In genomic region chr13:113783966-113784644, GRCh38 we compare ENCODE assay signal across 15 cellular contexts.
"Had no signal": no experiment of that assay in that cellular context is flagged by ENCODE, and none has a peak within 500 bp of the region (broad histone marks: within the 10 kb centered on the region; RNA-seq: fewer than 3 reads in every experiment).

No MANE protein-coding gene starts in this region.

- H3K4me3 Mint-ChIP-seq: activated CD4-positive, alpha-beta T cell treated with anti-CD3 and anti-CD28 coated beads, Interleukin-2, amount 10 ng/mL, durations not matched to agents 7 days and 5 days; activated naive CD8-positive, alpha-beta T cell treated with anti-CD3 and anti-CD28 coated beads for 36 hours; naive B cell had no signal

- H3K4me3 ChIP-seq: gastrocnemius medialis, hepatocyte, lower lobe of right lung had no signal

- DNase-seq: activated CD4-positive, alpha-beta T cell treated with anti-CD3 and anti-CD28 coated beads, Interleukin-2, amount 10 ng/mL, durations not matched to agents 7 days and 5 days; activated CD4-positive, CD25-positive, alpha-beta regulatory T cell; activated gamma-delta T cell; activated naive CD8-positive, alpha-beta T cell treated with anti-CD3 and anti-CD28 coated beads for 36 hours; gastrocnemius medialis; lower lobe of right lung; naive B cell; right cardiac atrium; stimulated activated CD4-positive, alpha-beta T cell treated with anti-CD3 and anti-CD28 coated beads, Interleukin-12 subunit alpha, Interleukin-12 subunit beta, amount 100 ng/mL, for 4 hours; stimulated activated CD4-positive, alpha-beta T cell treated with anti-CD3 and anti-CD28 coated beads, Interleukin-2, amount 100 ng/mL, for 48 hours; stimulated activated naive CD4-positive, alpha-beta T cell treated with Interleukin-2 at 50 U/mL for 16 hours; T-helper 2 cell; trophoblast cell had no signal

- H3K9me3 Mint-ChIP-seq: activated CD4-positive, alpha-beta T cell treated with anti-CD3 and anti-CD28 coated beads, Interleukin-2, amount 10 ng/mL, durations not matched to agents 7 days and 5 days; activated naive CD8-positive, alpha-beta T cell treated with anti-CD3 and anti-CD28 coated beads for 36 hours; naive B cell had no signal

- H3K36me3 Mint-ChIP-seq: activated naive CD8-positive, alpha-beta T cell treated with anti-CD3 and anti-CD28 coated beads for 36 hours had no signal

- H3K4me1 Mint-ChIP-seq: activated CD4-positive, alpha-beta T cell treated with anti-CD3 and anti-CD28 coated beads, Interleukin-2, amount 10 ng/mL, durations not matched to agents 7 days and 5 days; activated naive CD8-positive, alpha-beta T cell treated with anti-CD3 and anti-CD28 coated beads for 36 hours; naive B cell had no signal

- H3K79me2 ChIP-seq: hepatocyte had no signal

- H3K4me1 ChIP-seq: gastrocnemius medialis, lower lobe of right lung had no signal

- H3K4me2 ChIP-seq: hepatocyte had no signal

- H3K9me3 ChIP-seq: gastrocnemius medialis, lower lobe of right lung had no signal

- H2AFZ ChIP-seq: hepatocyte had no signal

- FAIRE-seq: colon had no signal

- H3K36me3 ChIP-seq: gastrocnemius medialis, lower lobe of right lung had no signal

- H3K27ac ChIP-seq: gastrocnemius medialis, hepatocyte, lower lobe of right lung had no signal

- ATAC-seq: gastrocnemius medialis, lower lobe of right lung, right cardiac atrium had no signal

- H3K27ac Mint-ChIP-seq: activated CD4-positive, alpha-beta T cell treated with anti-CD3 and anti-CD28 coated beads, Interleukin-2, amount 10 ng/mL, durations not matched to agents 7 days and 5 days; activated naive CD8-positive, alpha-beta T cell treated with anti-CD3 and anti-CD28 coated beads for 36 hours; naive B cell had no signal
